ENCODE assay signal across 22 cellular contexts in genomic region chr20:50376179-50376887, GRCh38.
A peak's percentile ranks its signal among the peaks of the same experiment; 100 is the strongest.
DNase-seq lines count a peak whose midpoint lies in the region; ATAC-seq, FAIRE-seq and TF ChIP-seq lines count a peak whose summit lies in the region.
"Had no signal": no experiment of that assay in that cellular context is flagged by ENCODE, and none has a peak within 500 bp of the region (broad histone marks: within the 10 kb centered on the region; RNA-seq: fewer than 3 reads in every experiment).

No MANE protein-coding gene starts in this region.

- POLR2A ChIA-PET in Panc1 (lab: Charles Lee) = interaction anchor here (0.6 kb wide), 1 partner anchor 90 kb away, joined by 3 read pairs; no protein-coding TSS in a partner anchor

- DNase-seq in T-helper 2 cell treated with Interferon-gamma antibody and Interleukin-4, amounts not matched to agents 5 μg/mL and 100 μg/mL, for 36 hours (ENCODE audit: low spot score) = no peak
- no peak for DNase-seq in T-helper 2 cell
- DNase-seq in Panc1 (ENCODE audit: low read depth, low spot score) = no peak
- peak; percentile 21 for DNase-seq in kidney
- DNase-seq in HT-29 (ENCODE audit: low spot score) = no peak
- DNase-seq: activated naive CD4-positive, alpha-beta T cell; GDM1; NCI-H1694 treated with DMSO at 0.1 percent for 48 hours; NCI-H2171; NCI-H524; stimulated activated CD4-positive, alpha-beta T cell treated with anti-CD3 and anti-CD28 coated beads, Interleukin-15, amount 100 ng/mL, for 24 hours; transverse colon had no signal

- H3K27ac ChIP-seq in BLaER1 treated with 17β-estradiol and CSF1 and Interleukin-3, amounts not matched to agents 10 nM and 100 nM = peak overlapping the region in 1 of 11 experiments; percentile 22; a peak in 1 of 22 replicates
- H3K27ac ChIP-seq in Panc1 (ENCODE audit: low read length) (no peak overlapping the region), kidney (ENCODE audit: low read depth in 2 of 2, low read length in 2 of 2) (no peak overlapping the region)
- H3K27ac ChIP-seq: 22Rv1, coronary artery, sigmoid colon, transverse colon had no signal

- H3K4me3 ChIP-seq in BLaER1 treated with 17β-estradiol and CSF1 and Interleukin-3, amounts not matched to agents 10 nM and 100 nM = no peak overlapping the region
- H3K4me3 ChIP-seq in Panc1 (ENCODE audit: low read depth in 2 of 2, low read length in 2 of 2) (no peak overlapping the region), kidney (ENCODE audit: low read length in 2 of 2) (no peak overlapping the region)
- H3K4me3 ChIP-seq: coronary artery, sigmoid colon, transverse colon had no signal

- intact Hi-C loops in Panc1 (cut with micrococcal nuclease; ENCODE audit: unreplicated experiment) = no loop called here
- intact Hi-C loops in kidney (cut with DNase I) = no loop called here

- H4K20me1 ChIP-seq in BLaER1 treated with 17β-estradiol and CSF1 and Interleukin-3, amounts not matched to agents 10 nM and 100 nM = no peaks in the 10 kb centered on the region

- peaks cover 26 to 56% (median 47%) of the 10 kb centered on the region in 10 experiments for H3K4me1 ChIP-seq in BLaER1 treated with 17β-estradiol and CSF1 and Interleukin-3, amounts not matched to agents 10 nM and 100 nM
- H3K4me1 ChIP-seq in Panc1 (ENCODE audit: control insufficient read depth, insufficient read depth, low read length) = peaks cover 23% of the 10 kb centered on the region
- H3K4me1 ChIP-seq in kidney (ENCODE audit: control insufficient read depth in 1 of 2, insufficient read depth in 1 of 2, low read depth in 1 of 2, low read length in 2 of 2) = peaks cover 7% of the 10 kb centered on the region in 2 donors

- H3K27ac Mint-ChIP-seq in T-helper 2 cell treated with Interferon-gamma antibody and Interleukin-4, amounts not matched to agents 5 μg/mL and 100 μg/mL, for 36 hours = peak overlapping the region; percentile 3

- H3K36me3 ChIP-seq in BLaER1 treated with 17β-estradiol and CSF1 and Interleukin-3, amounts not matched to agents 10 nM and 100 nM = no peaks in the 10 kb centered on the region
- no peaks in the 10 kb centered on the region for H3K36me3 ChIP-seq in Panc1 (ENCODE audit: control insufficient read depth, insufficient read depth, low read length)
- H3K36me3 ChIP-seq in kidney (ENCODE audit: control insufficient read depth in 1 of 2, insufficient read depth in 2 of 2, low read length in 2 of 2) = no peaks in the 10 kb centered on the region
- H3K36me3 ChIP-seq: sigmoid colon, transverse colon had no signal

- in situ Hi-C loops in Panc1 (cut with HindIII; ENCODE audit: low pct_unique_long_range_greater_than_20kb, low sequenced_read_pairs) = no loop called here

- CTCF ChIA-PET in Panc1 (lab: Charles Lee) = no interaction called here

- no peaks in the 10 kb centered on the region for H3K36me3 Mint-ChIP-seq in T-helper 2 cell treated with Interferon-gamma antibody and Interleukin-4, amounts not matched to agents 5 μg/mL and 100 μg/mL, for 36 hours (ENCODE audit: low read depth)

- H3K4me1 Mint-ChIP-seq in T-helper 2 cell treated with Interferon-gamma antibody and Interleukin-4, amounts not matched to agents 5 μg/mL and 100 μg/mL, for 36 hours (ENCODE audit: low read depth) = peaks cover 24% of the 10 kb centered on the region

- no peak for FAIRE-seq in kidney (lab: Jason Lieb, UNC)
- FAIRE-seq: GM18507, islet of Langerhans had no signal

- no peaks in the 10 kb centered on the region for H3K9me3 Mint-ChIP-seq in T-helper 2 cell treated with Interferon-gamma antibody and Interleukin-4, amounts not matched to agents 5 μg/mL and 100 μg/mL, for 36 hours
- H3K9me3 Mint-ChIP-seq: CD8-positive, alpha-beta memory T cell; nephron had no signal

- TF ChIP-seq CTCF in Panc1 (IDR thresholded peaks at IDR 0.05) (no peak), kidney (IDR thresholded peaks at IDR 0.05; ENCODE audit: borderline replicate concordance, extremely low read depth, insufficient read depth) (no peak)

- no peaks in the 10 kb centered on the region for H3K27me3 ChIP-seq in BLaER1 treated with 17β-estradiol and CSF1 and Interleukin-3, amounts not matched to agents 10 nM and 100 nM
- H3K27me3 ChIP-seq in Panc1 (ENCODE audit: control insufficient read depth, insufficient read depth, low read length) = no peaks in the 10 kb centered on the region
- H3K27me3 ChIP-seq: sigmoid colon, transverse colon had no signal

- H3K27me3 Mint-ChIP-seq in T-helper 2 cell treated with Interferon-gamma antibody and Interleukin-4, amounts not matched to agents 5 μg/mL and 100 μg/mL, for 36 hours (ENCODE audit: low read depth) = no peaks in the 10 kb centered on the region

- peak overlapping the region in 10 of 11 experiments; percentile 28 to 77 (median 48); a peak in 16 of 22 replicates for H3K4me2 ChIP-seq in BLaER1 treated with 17β-estradiol and CSF1 and Interleukin-3, amounts not matched to agents 10 nM and 100 nM

- ATAC-seq in Panc1 (peak; percentile 32; the same call in 1 of the 2 replicates), GM19463 (IDR thresholded peaks at IDR 0.05; ENCODE audit: unreplicated experiment) (no peak), HG03378 (IDR thresholded peaks at IDR 0.05; ENCODE audit: unreplicated experiment) (no peak)

- no peaks in the 10 kb centered on the region for H3K9me3 ChIP-seq in BLaER1 treated with 17β-estradiol and CSF1 and Interleukin-3, amounts not matched to agents 10 nM and 100 nM (replicated peaks in 1 of 11)
- H3K9me3 ChIP-seq in Panc1 (ENCODE audit: control insufficient read depth, insufficient read depth, low read depth, low read length) (no peaks in the 10 kb centered on the region), kidney (ENCODE audit: control insufficient read depth in 1 of 2, low read length in 2 of 2) (no peaks in the 10 kb centered on the region)
- H3K9me3 ChIP-seq: sigmoid colon, transverse colon had no signal

- H3K4me3 Mint-ChIP-seq in T-helper 2 cell treated with Interferon-gamma antibody and Interleukin-4, amounts not matched to agents 5 μg/mL and 100 μg/mL, for 36 hours = no peak overlapping the region
- H3K4me3 Mint-ChIP-seq: CD8-positive, alpha-beta memory T cell; nephron had no signal

- H3K9ac ChIP-seq in BLaER1 treated with 17β-estradiol and CSF1 and Interleukin-3, amounts not matched to agents 10 nM and 100 nM = peak overlapping the region in 6 of 11 experiments; percentile 1 to 42 (median 24); a peak in 4 of 22 replicates
- H3K9ac ChIP-seq in kidney (ENCODE audit: low read length in 2 of 2) = no peak overlapping the region

- BruUV-seq in Panc1 (replicated peaks; lab: Mats Ljungman, UMichigan) = no TSS peak

Comparison
In these comparisons a context has a peak if more than half of its experiments do, and no peak if none do; other contexts are left out.
1. H3K9ac ChIP-seq: peak in BLaER1 treated with 17β-estradiol and CSF1 and Interleukin-3, amounts not matched to agents 10 nM and 100 nM (6 of 11); none in kidney (0 of 2).